8 cellular contexts compared by ENCODE assay signal in genomic region chr7:106768324-106768751, GRCh38.
DNase-seq lines count a peak whose midpoint lies in the region; ATAC-seq and TF ChIP-seq lines count a peak whose summit lies in the region.

No MANE protein-coding gene starts in this region.

- H3K4me1 ChIP-seq in MM.1S (ENCODE audit: low read length) (peaks cover 24% of the 10 kb centered on the region), left lung (peaks cover 0 to 20% of the 10 kb centered on the region in 2 donors)

- H3K36me3 ChIP-seq in MM.1S (replicated peaks; ENCODE audit: insufficient read depth, low read length) (no peaks in the 10 kb centered on the region), left lung (no peaks in the 10 kb centered on the region)

- DNase-seq in MM.1S = peak; percentile 85
- DNase-seq in memory B cell (ENCODE audit: low spot score in 2 of 2) = peak; percentile 42 to 45
- no peak for DNase-seq in HEK293T (ENCODE audit: extremely low spot score)
- DNase-seq in posterior cingulate gyrus = no peak
- no peak for DNase-seq in left lung
- no peak for DNase-seq in NCI-H187 (lab: John Stamatoyannopoulos, UW)

- intact Hi-C loops in posterior cingulate gyrus (cut with DNase I) = no loop called here
- intact Hi-C loops in left lung (cut with DNase I) = no loop called here

- peaks cover 12% of the 10 kb centered on the region for H3K4me1 Mint-ChIP-seq in memory B cell

- H3K9me3 ChIP-seq in MM.1S (replicated peaks; ENCODE audit: insufficient read depth, low read length) (no peaks in the 10 kb centered on the region), left lung (no peaks in the 10 kb centered on the region)

- H3K4me3 ChIP-seq in MM.1S (ENCODE audit: low read length) (peak overlapping the region; percentile 47), left lung (no peak overlapping the region)

- ATAC-seq in GM18498 (IDR thresholded peaks at IDR 0.05; ENCODE audit: unreplicated experiment) (peak; percentile 80), GM21825 (IDR thresholded peaks at IDR 0.05; ENCODE audit: unreplicated experiment) (peak; percentile 67), memory B cell (ENCODE audit: low read depth) (peak; percentile 85), left lung (no peak)

- peak overlapping the region; percentile 79 for H3K27ac ChIP-seq in MM.1S (ENCODE audit: low read length)
- H3K27ac ChIP-seq in left lung = peak overlapping the region in 1 of 2 donors; percentile 20

- peaks cover 19% of the 10 kb centered on the region for H3F3A ChIP-seq in MM.1S (ENCODE audit: insufficient read depth, low read length)

- H3K27me3 Mint-ChIP-seq in memory B cell = no peaks in the 10 kb centered on the region

- no peaks in the 10 kb centered on the region for H3K36me3 Mint-ChIP-seq in memory B cell

- no peaks in the 10 kb centered on the region for H4K20me1 ChIP-seq in MM.1S (ENCODE audit: insufficient read depth, low read length)

- peak overlapping the region; percentile 93 for H3K27ac Mint-ChIP-seq in memory B cell

- no peaks in the 10 kb centered on the region for H3K9me2 ChIP-seq in MM.1S (replicated peaks; ENCODE audit: insufficient read depth, low read length)

- no peaks in the 10 kb centered on the region for H3K79me2 ChIP-seq in MM.1S (ENCODE audit: low read length)

- no peaks in the 10 kb centered on the region for H3K9me3 Mint-ChIP-seq in memory B cell

- H3K27me3 ChIP-seq in MM.1S (replicated peaks; ENCODE audit: insufficient read depth, low read length) = no peaks in the 10 kb centered on the region
- H3K27me3 ChIP-seq in left lung = no peaks in the 10 kb centered on the region

- H3K4me3 Mint-ChIP-seq in memory B cell = peak overlapping the region; percentile 82

- POLR2A ChIA-PET in HEK293T (lab: Yijun Ruan, JAX) = no interaction called here

- TF ChIP-seq CTCF in MM.1S (IDR thresholded peaks at IDR 0.05; ENCODE audit: low read length) (peak; percentile 29; the same call in 1 of the 2 replicates), left lung (IDR thresholded peaks at IDR 0.05) (no peak)

- peak overlapping the region; percentile 52 for H3K4me2 ChIP-seq in MM.1S (ENCODE audit: low read depth, low read length)

- peak overlapping the region; percentile 46 for H3K9ac ChIP-seq in MM.1S (ENCODE audit: low read length)

- peak overlapping the region; percentile 15 for H2AFZ ChIP-seq in MM.1S (ENCODE audit: low read length)

- CTCF ChIA-PET in HEK293T (lab: Yijun Ruan, JAX) = no interaction called here

TF ChIP-seq in HEK293T, 16 proteins besides CTCF, POLR2A, EP300 and RAD21:
- no peak for TF ChIP-seq FOXK2 (IDR thresholded peaks at IDR 0.05)
- TF ChIP-seq LEF1 (IDR thresholded peaks at IDR 0.05; ENCODE audit: borderline replicate concordance) = no peak
- no peak for TF ChIP-seq ARNT (IDR thresholded peaks at IDR 0.05)
- no peak for TF ChIP-seq TARDBP (IDR thresholded peaks at IDR 0.05)
- TF ChIP-seq CTBP1 (IDR thresholded peaks at IDR 0.05; ENCODE audit: borderline replicate concordance) = no peak

Comparison
In these comparisons a context has a peak if more than half of its experiments do, and no peak if none do; other contexts are left out.
1. DNase-seq: peak in MM.1S (single experiment) and memory B cell (2 of 2); none in HEK293T (single experiment), posterior cingulate gyrus (0 of 10), left lung (0 of 2) and NCI-H187 (0 of 2).